ENCODE assay signal across 8 cellular contexts in genomic region chr22:36510966-36511881, GRCh38. TPM values are rescaled to one million over a fixed set of nuclear protein-coding genes. Genes with fewer than 3 reads are reported as not detected.
DNase-seq lines count a peak whose midpoint lies in the region; ATAC-seq and TF ChIP-seq lines count a peak whose summit lies in the region.

No MANE protein-coding gene starts in this region.

- H3K27me3 Mint-ChIP-seq in activated T-cell treated with anti-CD3 and anti-CD28 coated beads, Interleukin-2, amount 50 U/mL, for 24 hours = no peaks in the 10 kb centered on the region

- H3K27ac ChIP-seq in foreskin keratinocyte (no peak overlapping the region), sigmoid colon (peak overlapping the region; percentile 33 to 60 (median 46))

- TF ChIP-seq POLR2A in sigmoid colon (IDR thresholded peaks at IDR 0.05) = no peak

- intact Hi-C loops in sigmoid colon (cut with DNase I) = no loop called here

- no peak overlapping the region for H3K4me3 Mint-ChIP-seq in activated T-cell treated with anti-CD3 and anti-CD28 coated beads, Interleukin-2, amount 50 U/mL, for 24 hours

- H3K27me3 ChIP-seq in foreskin keratinocyte (no peaks in the 10 kb centered on the region), sigmoid colon (no peaks in the 10 kb centered on the region)

- peak; percentile 33 to 45 for DNase-seq in stimulated activated CD4-positive, alpha-beta T cell treated with anti-CD3 and anti-CD28 coated beads, Interleukin-2, amount 100 ng/mL, for 24 hours
- no peak for DNase-seq in stimulated activated CD4-positive, alpha-beta T cell treated with anti-CD3 and anti-CD28 coated beads, Interleukin-1b, Interleukin-23, amount 100 ng/mL, for 48 hours
- DNase-seq in NCI-H1105 treated with DMSO at 0.1 percent for 48 hours (lab: John Stamatoyannopoulos, UW) (peak; percentile 12), foreskin keratinocyte (peak in 1 of 2 donors; percentile 42), sigmoid colon (no peak)
- DNase-seq in activated T-cell treated with anti-CD3 and anti-CD28 coated beads, Interleukin-2, amount 50 U/mL, for 24 hours = peak; percentile 51

- WGBS in sigmoid colon, 2 donors = 70 to 71% methylated on average over 17 of the region's 17 CpGs

- peak overlapping the region; percentile 63 for H3K27ac Mint-ChIP-seq in activated T-cell treated with anti-CD3 and anti-CD28 coated beads, Interleukin-2, amount 50 U/mL, for 24 hours

- H3K4me1 Mint-ChIP-seq in activated T-cell treated with anti-CD3 and anti-CD28 coated beads, Interleukin-2, amount 50 U/mL, for 24 hours (ENCODE audit: low read depth) = peaks cover 28% of the 10 kb centered on the region

- TF ChIP-seq CTCF in foreskin keratinocyte (conservative IDR thresholded peaks at IDR 0.05) (peak; percentile 69), sigmoid colon (IDR thresholded peaks at IDR 0.05) (peak; percentile 35 to 62 (median 42))

- H3K4me1 ChIP-seq in foreskin keratinocyte (peaks cover 4% of the 10 kb centered on the region), sigmoid colon (peaks cover 0 to 23% (median 14%) of the 10 kb centered on the region in 4 donors)

- TF ChIP-seq EP300 in sigmoid colon (IDR thresholded peaks at IDR 0.05) = no peak

- no peaks in the 10 kb centered on the region for H3K9me3 ChIP-seq in sigmoid colon

- H3K36me3 Mint-ChIP-seq in activated T-cell treated with anti-CD3 and anti-CD28 coated beads, Interleukin-2, amount 50 U/mL, for 24 hours (ENCODE audit: low read depth) = peaks cover 65% of the 10 kb centered on the region

- ATAC-seq in foreskin keratinocyte (peak; percentile 37), GM18868 (IDR thresholded peaks at IDR 0.05; ENCODE audit: unreplicated experiment) (no peak), HG02981 (IDR thresholded peaks at IDR 0.05; ENCODE audit: unreplicated experiment) (no peak)

- no peaks in the 10 kb centered on the region for H3K9me3 Mint-ChIP-seq in activated T-cell treated with anti-CD3 and anti-CD28 coated beads, Interleukin-2, amount 50 U/mL, for 24 hours

- peaks cover 22 to 59% (median 49%) of the 10 kb centered on the region in 4 donors for H3K36me3 ChIP-seq in sigmoid colon

- H3K4me3 ChIP-seq in sigmoid colon = no peak overlapping the region

RNA-seq across cellular contexts. Expression of gene FOXRED2, which starts 4.4 kb away (rescaled TPM):
- 5.7 and 6.2 TPM in 2 replicates for total RNA-seq in foreskin keratinocyte
- 2.5 and 3.2 TPM in 2 replicates for polyA plus RNA-seq in foreskin keratinocyte
- 1 to 10 TPM; 4.2 to 4.8 (median 4.7) TPM for total RNA-seq in sigmoid colon
- polyA plus RNA-seq in sigmoid colon = 1 to 10 TPM in 1 of 3 donors, under 1 TPM in 2; under 0.01 to 5.4 (median 0.69) TPM

RNA-seq across cellular contexts. Expression of gene EIF3D, which starts 17.7 kb away (rescaled TPM):
- total RNA-seq in foreskin keratinocyte (264 and 268 TPM in 2 replicates), sigmoid colon (100 to 1,000 TPM; 260 to 376 (median 290) TPM)
- polyA plus RNA-seq in foreskin keratinocyte (258 and 261 TPM in 2 replicates), sigmoid colon (100 to 1,000 TPM; 130 to 221 (median 197) TPM)

RNA-seq across cellular contexts. Expression of gene TXN2, which starts 29.8 kb away (rescaled TPM):
- total RNA-seq in foreskin keratinocyte = 27.6 and 37.6 TPM in 2 replicates
- 89.9 and 92.2 TPM in 2 replicates for polyA plus RNA-seq in foreskin keratinocyte
- total RNA-seq in sigmoid colon = 10 to 100 TPM; 43.2 to 72.2 (median 61.9) TPM
- polyA plus RNA-seq in sigmoid colon = 100 to 1,000 TPM; 145 to 181 (median 171) TPM

Comparison
In these comparisons a context has a peak if more than half of its experiments do, and no peak if none do; other contexts are left out.
1. DNase-seq: peak in stimulated activated CD4-positive, alpha-beta T cell treated with anti-CD3 and anti-CD28 coated beads, Interleukin-2, amount 100 ng/mL, for 24 hours (2 of 2), NCI-H1105 treated with DMSO at 0.1 percent for 48 hours (single experiment) and activated T-cell treated with anti-CD3 and anti-CD28 coated beads, Interleukin-2, amount 50 U/mL, for 24 hours (single experiment); none in stimulated activated CD4-positive, alpha-beta T cell treated with anti-CD3 and anti-CD28 coated beads, Interleukin-1b, Interleukin-23, amount 100 ng/mL, for 48 hours (single experiment) and sigmoid colon (single experiment).